Comparison of ENCODE assay signal across 13 cellular contexts in genomic region chr16:86577314-86577971, GRCh38. TPM values are rescaled to one million over a fixed set of nuclear protein-coding genes. Genes with fewer than 3 reads are reported as not detected.
A peak's percentile ranks its signal among the peaks of the same experiment; 100 is the strongest.
DNase-seq lines count a peak whose midpoint lies in the region; ATAC-seq and TF ChIP-seq lines count a peak whose summit lies in the region.
"Had no signal": no experiment of that assay in that cellular context is flagged by ENCODE, and none has a peak within 500 bp of the region (broad histone marks: within the 10 kb centered on the region; RNA-seq: fewer than 3 reads in every experiment).

No MANE protein-coding gene starts in this region.

- TF ChIP-seq POLR2A in Peyer's patch (IDR thresholded peaks at IDR 0.05), result no peak

- DNase-seq in ELF-1 (ENCODE audit: low read depth, low spot score) (peak; percentile 9), Peyer's patch (no peak), fibroblast of pulmonary artery (ENCODE audit: low read depth) (no peak), progenitor cell of endocrine pancreas (ENCODE audit: low spot score, unreplicated experiment) (no peak), Karpas-422 (no peak), NCI-H146 treated with DMSO at 0.1 percent for 48 hours (lab: John Stamatoyannopoulos, UW; ENCODE audit: unreplicated experiment) (no peak), occipital lobe (lab: John Stamatoyannopoulos, UW) (no peak)
- DNase-seq: activated T-cell treated with anti-CD3 and anti-CD28 coated beads, Interleukin-2, amount 50 U/mL, for 1 hour; effector CD8-positive, alpha-beta T cell; NCI-H226 had no signal

- H3K9me3 Mint-ChIP-seq in progenitor cell of endocrine pancreas (ENCODE audit: low read depth), result no peaks in the 10 kb centered on the region

- no peaks in the 10 kb centered on the region for H3K79me2 ChIP-seq in Karpas-422 (ENCODE audit: low read length)

- H3K36me3 ChIP-seq in Peyer's patch (no peaks in the 10 kb centered on the region), Karpas-422 (ENCODE audit: insufficient read depth, low read length) (no peaks in the 10 kb centered on the region)
- H3K36me3 ChIP-seq: neutrophil had no signal

- peak overlapping the region; percentile 24 for H3K4me3 Mint-ChIP-seq in progenitor cell of endocrine pancreas (ENCODE audit: low read depth)

- ATAC-seq in GM19455 (IDR thresholded peaks at IDR 0.05; ENCODE audit: unreplicated experiment), result no peak

- peaks cover 0 to 30% of the 10 kb centered on the region in 2 donors for H3K27me3 ChIP-seq in Peyer's patch
- H3K27me3 ChIP-seq in Karpas-422 (ENCODE audit: low read length), result no peaks in the 10 kb centered on the region

- no peaks in the 10 kb centered on the region for H3K9me2 ChIP-seq in Karpas-422 (replicated peaks; ENCODE audit: insufficient read depth, low read length)

- H3K9ac ChIP-seq in Karpas-422 (ENCODE audit: low read length), result no peak overlapping the region

- H3K4me1 Mint-ChIP-seq in progenitor cell of endocrine pancreas (ENCODE audit: low read depth), result peaks cover 15% of the 10 kb centered on the region

- peaks cover 94% of the 10 kb centered on the region for H3K27me3 Mint-ChIP-seq in progenitor cell of endocrine pancreas

- no peaks in the 10 kb centered on the region for H3K36me3 Mint-ChIP-seq in progenitor cell of endocrine pancreas (ENCODE audit: insufficient read depth)

- no peak overlapping the region for H3K4me2 ChIP-seq in Karpas-422 (ENCODE audit: low read depth, low read length, poor library complexity, severe bottlenecking)

- peak overlapping the region in 3 of 4 donors; percentile 55 to 78 (median 67) for H3K27ac ChIP-seq in Peyer's patch
- no peak overlapping the region for H3K27ac ChIP-seq in Karpas-422 (ENCODE audit: low read length)
- H3K27ac ChIP-seq: neutrophil had no signal

- H3K4me3 ChIP-seq in Peyer's patch (no peak overlapping the region), fibroblast of pulmonary artery (replicated peaks; ENCODE audit: low read depth, low read length) (peak overlapping the region; percentile 66), Karpas-422 (ENCODE audit: low read length) (no peak overlapping the region)

- peaks cover 0 to 7% (median 0%) of the 10 kb centered on the region in 4 donors for H3K4me1 ChIP-seq in Peyer's patch
- no peaks in the 10 kb centered on the region for H3K4me1 ChIP-seq in Karpas-422 (ENCODE audit: low read length)

- H4K20me1 ChIP-seq in Karpas-422 (ENCODE audit: insufficient read depth, low read depth, low read length), result no peaks in the 10 kb centered on the region

- H2AFZ ChIP-seq in Karpas-422 (ENCODE audit: low read length), result no peak overlapping the region

- H3K27ac Mint-ChIP-seq in progenitor cell of endocrine pancreas, result no peak overlapping the region

- TF ChIP-seq CTCF in Peyer's patch (IDR thresholded peaks at IDR 0.05), result no peak
- no peak for TF ChIP-seq CTCF in fibroblast of pulmonary artery (IDR thresholded peaks at IDR 0.05; ENCODE audit: low read length, missing control alignments)
- TF ChIP-seq CTCF in progenitor cell of endocrine pancreas (IDR thresholded peaks at IDR 0.05; ENCODE audit: unreplicated experiment), result no peak

- H3K9me3 ChIP-seq in Peyer's patch (no peaks in the 10 kb centered on the region), Karpas-422 (ENCODE audit: low read length) (no peaks in the 10 kb centered on the region)
- H3K9me3 ChIP-seq: neutrophil had no signal

RNA-seq across cellular contexts. Expression of gene FOXL1, which starts 0.9 kb away (rescaled TPM):
- total RNA-seq in Peyer's patch (10 to 100 TPM in 1 of 4 donors, 1 to 10 TPM in 3; 2.0 to 12.4 (median 3.0) TPM), progenitor cell of endocrine pancreas (not detected in 2 replicates), occipital lobe (0.47 TPM)
- not detected in 2 replicates for total RNA-seq in Karpas-422 (2014; rRNA removed; shearing (Covaris generic); ENCODE audit: low replicate concordance)
- total RNA-seq: T-helper 2 cell treated with Interferon-gamma antibody and Interleukin-4, amounts not matched to agents 100 ng/mL and 5 ng/mL, for 36 hours had no signal

RNA-seq across cellular contexts. Expression of gene FOXC2, which starts 10.8 kb away (rescaled TPM):
- total RNA-seq in Peyer's patch (1 to 10 TPM in 1 of 4 donors, under 1 TPM in 1, not detected in 2; 0.40 to 1.5 TPM), progenitor cell of endocrine pancreas (0.11 TPM in 1 of 2 replicates, not detected in the other), occipital lobe (0.62 TPM)
- total RNA-seq in Karpas-422 (2014; rRNA removed; shearing (Covaris generic); ENCODE audit: low replicate concordance), result 0.07 TPM in 1 of 2 replicates, not detected in the other
- total RNA-seq: T-helper 2 cell treated with Interferon-gamma antibody and Interleukin-4, amounts not matched to agents 100 ng/mL and 5 ng/mL, for 36 hours had no signal

RNA-seq across cellular contexts. Expression of gene MTHFSD, which starts 22.4 kb away (rescaled TPM):
- 10 to 100 TPM; 18.2 to 35.4 (median 21.9) TPM for total RNA-seq in Peyer's patch
- 21.8 and 22.8 TPM in 2 replicates for total RNA-seq in progenitor cell of endocrine pancreas
- 18.8 and 21.8 TPM in 2 replicates for total RNA-seq in Karpas-422 (2014; rRNA removed; shearing (Covaris generic); ENCODE audit: low replicate concordance)
- total RNA-seq in occipital lobe, result 10.3 TPM
